17 cellular contexts compared by ENCODE assay signal in genomic region chr16:49015189-49015540, GRCh38.
DNase-seq lines count a peak whose midpoint lies in the region; ATAC-seq and TF ChIP-seq lines count a peak whose summit lies in the region.
"Had no signal": no experiment of that assay in that cellular context is flagged by ENCODE, and none has a peak within 500 bp of the region (broad histone marks: within the 10 kb centered on the region; RNA-seq: fewer than 3 reads in every experiment).

No MANE protein-coding gene starts in this region.

- peaks cover 12% of the 10 kb centered on the region for H3K9me3 Mint-ChIP-seq in glutamatergic neuron (ENCODE audit: unreplicated experiment)
- no peaks in the 10 kb centered on the region for H3K9me3 Mint-ChIP-seq in activated naive CD4-positive, alpha-beta T cell treated with anti-CD3 and anti-CD28 coated beads for 36 hours

- ATAC-seq in GM18867 (IDR thresholded peaks at IDR 0.05; ENCODE audit: unreplicated experiment): no peak

- WGBS in sigmoid colon, 2 donors: 35 to 47% methylated on average over 7 of the region's 7 CpGs

- peaks cover 23% of the 10 kb centered on the region for H3K4me1 Mint-ChIP-seq in glutamatergic neuron (ENCODE audit: low read depth, unreplicated experiment)
- H3K4me1 Mint-ChIP-seq in activated naive CD4-positive, alpha-beta T cell treated with anti-CD3 and anti-CD28 coated beads for 36 hours (ENCODE audit: low read depth): no peaks in the 10 kb centered on the region

- no peak for TF ChIP-seq CTCF in glutamatergic neuron (IDR thresholded peaks at IDR 0.05; ENCODE audit: partially characterized antibody, unreplicated experiment)
- TF ChIP-seq CTCF in sigmoid colon (IDR thresholded peaks at IDR 0.05): no peak

- no peaks in the 10 kb centered on the region for H3K36me3 ChIP-seq in sigmoid colon
- H3K36me3 ChIP-seq: BE2C, Peyer's patch had no signal

- peaks cover 0 to 63% (median 37%) of the 10 kb centered on the region in 4 donors for H3K4me1 ChIP-seq in sigmoid colon
- H3K4me1 ChIP-seq: BE2C, Peyer's patch had no signal

- H3K36me3 Mint-ChIP-seq in glutamatergic neuron (ENCODE audit: unreplicated experiment): no peaks in the 10 kb centered on the region
- no peaks in the 10 kb centered on the region for H3K36me3 Mint-ChIP-seq in activated naive CD4-positive, alpha-beta T cell treated with anti-CD3 and anti-CD28 coated beads for 36 hours (ENCODE audit: low read depth)

- TF ChIP-seq POLR2A in sigmoid colon (IDR thresholded peaks at IDR 0.05): no peak

- H3K27me3 Mint-ChIP-seq in glutamatergic neuron (ENCODE audit: unreplicated experiment): peaks cover 16% of the 10 kb centered on the region
- peaks cover under 1% of the 10 kb centered on the region for H3K27me3 Mint-ChIP-seq in activated naive CD4-positive, alpha-beta T cell treated with anti-CD3 and anti-CD28 coated beads for 36 hours (ENCODE audit: low read depth)

- H3K4me3 ChIP-seq in sigmoid colon: no peak overlapping the region
- H3K4me3 ChIP-seq: Peyer's patch had no signal

- peak; percentile 11 to 54 for DNase-seq in NCI-H524 (lab: John Stamatoyannopoulos, UW)
- DNase-seq in NCI-H524 treated with DMSO at 0.1 percent for 48 hours (lab: John Stamatoyannopoulos, UW): no peak
- peak; percentile 4 for DNase-seq in NCI-H69 (lab: John Stamatoyannopoulos, UW)
- DNase-seq in glutamatergic neuron: peak; percentile 37
- DNase-seq in sigmoid colon: no peak
- no peak for DNase-seq in activated naive CD4-positive, alpha-beta T cell treated with anti-CD3 and anti-CD28 coated beads for 36 hours
- DNase-seq in mesenteric fat pad (ENCODE audit: low spot score): no peak
- DNase-seq: BE2C; CD4-positive, alpha-beta T cell; MV-4-11; NCI-H2029 treated with DMSO at 0.1 percent for 48 hours; NCI-H226; NCI-H526; Peyer's patch had no signal

- H3K27ac Mint-ChIP-seq in glutamatergic neuron (ENCODE audit: unreplicated experiment): no peak overlapping the region
- no peak overlapping the region for H3K27ac Mint-ChIP-seq in activated naive CD4-positive, alpha-beta T cell treated with anti-CD3 and anti-CD28 coated beads for 36 hours
- H3K27ac Mint-ChIP-seq: CD4-positive, alpha-beta T cell had no signal

- CTCF ChIA-PET in activated naive CD4-positive, alpha-beta T cell treated with anti-CD3 and anti-CD28 coated beads for 36 hours (lab: Charles Lee): no interaction called here

- intact Hi-C loops in sigmoid colon (cut with DNase I): no loop called here
- intact Hi-C loops in activated naive CD4-positive, alpha-beta T cell treated with anti-CD3 and anti-CD28 coated beads for 36 hours (cut with micrococcal nuclease): no loop called here

- peak overlapping the region in 3 of 4 donors; percentile 7 to 78 (median 37) for H3K27ac ChIP-seq in sigmoid colon
- H3K27ac ChIP-seq: HL-60, KMS-11, Peyer's patch had no signal

- H3K4me3 Mint-ChIP-seq in glutamatergic neuron (ENCODE audit: unreplicated experiment): no peak overlapping the region
- H3K4me3 Mint-ChIP-seq in activated naive CD4-positive, alpha-beta T cell treated with anti-CD3 and anti-CD28 coated beads for 36 hours: no peak overlapping the region
- H3K4me3 Mint-ChIP-seq: CD4-positive, alpha-beta T cell had no signal

- TF ChIP-seq EP300 in sigmoid colon (IDR thresholded peaks at IDR 0.05): no peak

- H3K9me3 ChIP-seq in sigmoid colon: no peaks in the 10 kb centered on the region
- H3K9me3 ChIP-seq: BE2C had no signal

- H3K27me3 ChIP-seq in sigmoid colon: no peaks in the 10 kb centered on the region
- H3K27me3 ChIP-seq: BE2C, Peyer's patch had no signal

Comparison
In these comparisons a context has a peak if more than half of its experiments do, and no peak if none do; other contexts are left out.
1. DNase-seq: peak in NCI-H524 (2 of 2), NCI-H69 (single experiment) and glutamatergic neuron (single experiment); none in NCI-H524 treated with DMSO at 0.1 percent for 48 hours (single experiment), sigmoid colon (single experiment), activated naive CD4-positive, alpha-beta T cell treated with anti-CD3 and anti-CD28 coated beads for 36 hours (single experiment) and mesenteric fat pad (single experiment).